ENCODE assay signal across 8 cellular contexts in genomic region chr2:27379383-27379839, GRCh38. TPM values are rescaled to one million over a fixed set of nuclear protein-coding genes. Genes with fewer than 3 reads are reported as not detected.
DNase-seq lines count a peak whose midpoint lies in the region; ATAC-seq and TF ChIP-seq lines count a peak whose summit lies in the region.

No MANE protein-coding gene starts in this region.

- intact Hi-C loops in psoas muscle (cut with DNase I): no loop called here

- TF ChIP-seq POLR2A in Peyer's patch (IDR thresholded peaks at IDR 0.05) (no peak), erythroblast (IDR thresholded peaks at IDR 0.05; ENCODE audit: low read length) (no peak)

- H3K36me3 ChIP-seq in Peyer's patch (peaks cover 0 to 71% (median 0%) of the 10 kb centered on the region in 3 donors), psoas muscle (ENCODE audit: insufficient read depth in 1 of 2, low read depth in 1 of 2) (peaks cover 10 to 77% of the 10 kb centered on the region in 2 donors)

- ATAC-seq in psoas muscle (no peak), GM19035 (IDR thresholded peaks at IDR 0.05; ENCODE audit: unreplicated experiment) (no peak)

- H3K27ac ChIP-seq in Peyer's patch (peak overlapping the region; percentile 85 to 88 (median 88)), psoas muscle (peak overlapping the region; percentile 96)

- TF ChIP-seq CTCF in Peyer's patch (IDR thresholded peaks at IDR 0.05): no peak
- TF ChIP-seq CTCF in psoas muscle (IDR thresholded peaks at IDR 0.05): no peak

- H3K4me3 ChIP-seq in GM08714 (ENCODE audit: low read length) (peak overlapping the region; percentile 87), Peyer's patch (peak overlapping the region in 2 of 4 donors; percentile 73 to 77), psoas muscle (peak overlapping the region; percentile 82)

- no peaks in the 10 kb centered on the region for H3K27me3 ChIP-seq in Peyer's patch
- H3K27me3 ChIP-seq in psoas muscle (ENCODE audit: insufficient read depth in 3 of 3, low read length in 2 of 3): no peaks in the 10 kb centered on the region

- H3K4me1 ChIP-seq in Peyer's patch (peaks cover 0 to 25% (median 0%) of the 10 kb centered on the region in 4 donors), psoas muscle (peaks cover 11% of the 10 kb centered on the region)

- WGBS in psoas muscle, 3 donors: 73 to 96% (median 81%) methylated on average over 2 of the region's 2 CpGs

- no peak for DNase-seq in Peyer's patch
- DNase-seq in erythroblast (lab: John Stamatoyannopoulos, UW): peak; percentile 46 to 59
- no peak for DNase-seq in psoas muscle
- no peak for DNase-seq in putamen (ENCODE audit: low spot score)
- no peak for DNase-seq in GF-D8 (lab: John Stamatoyannopoulos, UW)
- no peak for DNase-seq in NCI-H1105 treated with DMSO at 0.1 percent for 48 hours (lab: John Stamatoyannopoulos, UW)

- H3K9me3 ChIP-seq in Peyer's patch (no peaks in the 10 kb centered on the region), psoas muscle (no peaks in the 10 kb centered on the region)

RNA-seq across cellular contexts. Expression of gene ZNF513, which starts 1.1 kb away (rescaled TPM):
- total RNA-seq in Peyer's patch: 10 to 100 TPM; 15.7 to 31.1 (median 24.7) TPM
- 10 to 100 TPM in 2 of 4 donors, 1 to 10 TPM in 2; 5.8 to 14.6 (median 8.7) TPM for total RNA-seq in psoas muscle
- 10 to 100 TPM; 10.2 to 11.5 (median 10.7) TPM for polyA plus RNA-seq in psoas muscle

RNA-seq across cellular contexts. Expression of gene SNX17, which starts 9.0 kb away (rescaled TPM):
- 10 to 100 TPM; 75.1 to 88.2 (median 77.1) TPM for total RNA-seq in Peyer's patch
- total RNA-seq in psoas muscle: 10 to 100 TPM; 53.9 to 73.9 (median 57.3) TPM
- polyA plus RNA-seq in psoas muscle: 10 to 100 TPM; 50.1 to 96.4 (median 94.0) TPM

RNA-seq across cellular contexts. Expression of gene EIF2B4, which starts 9.3 kb away (rescaled TPM):
- 10 to 100 TPM; 19.8 to 47.0 (median 33.7) TPM for total RNA-seq in Peyer's patch
- 10 to 100 TPM; 36.6 to 61.0 (median 56.3) TPM for total RNA-seq in psoas muscle
- 10 to 100 TPM; 56.1 to 72.9 (median 71.1) TPM for polyA plus RNA-seq in psoas muscle

RNA-seq across cellular contexts. Expression of gene GTF3C2, which starts 22.8 kb away (rescaled TPM):
- total RNA-seq in Peyer's patch: 100 to 1,000 TPM in 1 of 4 donors, 10 to 100 TPM in 3; 59.0 to 111 (median 74.6) TPM
- 10 to 100 TPM; 17.5 to 44.9 (median 31.1) TPM for total RNA-seq in psoas muscle
- 10 to 100 TPM; 21.6 to 49.4 (median 24.2) TPM for polyA plus RNA-seq in psoas muscle

RNA-seq across cellular contexts. Expression of gene PPM1G, which starts 30.0 kb away (rescaled TPM):
- total RNA-seq in Peyer's patch: 10 to 100 TPM; 36.1 to 77.6 (median 45.5) TPM
- 10 to 100 TPM; 44.0 to 83.6 (median 68.4) TPM for total RNA-seq in psoas muscle
- polyA plus RNA-seq in psoas muscle: 100 to 1,000 TPM in 2 of 3 donors, 10 to 100 TPM in 1; 83.4 to 167 (median 127) TPM

Comparison
In these comparisons a context has a peak if more than half of its experiments do, and no peak if none do; other contexts are left out.
1. DNase-seq: peak in erythroblast (2 of 2); none in Peyer's patch (0 of 3), psoas muscle (0 of 2), putamen (single experiment), GF-D8 (single experiment) and NCI-H1105 treated with DMSO at 0.1 percent for 48 hours (single experiment).